In the genomic region with DNA sequence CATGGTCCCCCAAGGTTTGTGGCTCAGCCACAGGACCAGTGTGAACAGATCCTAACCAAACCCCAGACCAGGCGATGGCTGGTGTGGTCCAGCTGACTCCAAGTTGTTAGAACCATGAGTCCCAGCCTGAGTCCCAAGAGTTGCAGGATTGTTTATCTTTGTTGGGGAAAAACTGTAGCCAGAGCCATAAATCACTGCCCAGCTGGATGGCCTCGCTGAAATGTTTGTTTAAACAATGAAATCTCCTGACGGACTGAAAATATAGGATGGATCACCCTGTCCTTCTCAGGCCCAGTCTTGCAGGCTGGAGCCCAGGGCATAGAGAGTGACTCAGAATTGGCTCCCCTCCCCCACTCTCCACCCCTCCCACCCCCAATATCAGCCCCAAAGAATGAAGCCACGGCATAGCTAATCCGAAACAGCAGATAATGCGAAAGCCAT, we compare ENCODE assay signal across 12 cellular contexts. TPM values are rescaled to one million over a fixed set of nuclear protein-coding genes. Genes with fewer than 3 reads are reported as not detected.
DNase-seq lines count a peak whose midpoint lies in the region; ATAC-seq and TF ChIP-seq lines count a peak whose summit lies in the region.
"Had no signal": no experiment of that assay in that cellular context is flagged by ENCODE, and none has a peak within 500 bp of the region (broad histone marks: within the 10 kb centered on the region; RNA-seq: fewer than 3 reads in every experiment).

No MANE protein-coding gene starts in this region.

- WGBS in gastroesophageal sphincter (ENCODE audit: low coverage in 1 of 2), 2 donors, result 23 to 37% methylated on average over 3 to 6 of the region's 6 CpGs
- WGBS in endodermal cell (ENCODE audit: insufficient coverage in 1 of 2, insufficient read length in 1 of 2), 2 experiments, result 86 to 89% methylated on average over 2 to 6 of the region's 6 CpGs

- peaks cover 26% of the 10 kb centered on the region for H3K27me3 Mint-ChIP-seq in endodermal cell (ENCODE audit: insufficient read depth)

- H3K36me3 Mint-ChIP-seq in endodermal cell (ENCODE audit: low read depth), result no peaks in the 10 kb centered on the region

- H3K27ac ChIP-seq in SJCRH30 (peak overlapping the region; percentile 48; the same call in 1 of the 2 replicates), gastroesophageal sphincter (peak overlapping the region; percentile 52 to 71 (median 63)), gastrocnemius medialis (peak overlapping the region in 3 of 4 donors; percentile 27 to 55 (median 42)), endodermal cell (ENCODE audit: low read depth, low read length) (no peak overlapping the region)

- no peaks in the 10 kb centered on the region for H3K9me3 Mint-ChIP-seq in endodermal cell
- H3K9me3 Mint-ChIP-seq: activated T-cell treated with anti-CD3 and anti-CD28 coated beads, Interleukin-2, amount 50 U/mL, for 4 hours had no signal

- no peak for TF ChIP-seq POLR2A in gastroesophageal sphincter (IDR thresholded peaks at IDR 0.05)
- TF ChIP-seq POLR2A in gastrocnemius medialis (IDR thresholded peaks at IDR 0.05), result no peak

- H3K4me3 Mint-ChIP-seq in endodermal cell, result no peak overlapping the region
- H3K4me3 Mint-ChIP-seq: activated T-cell treated with anti-CD3 and anti-CD28 coated beads, Interleukin-2, amount 50 U/mL, for 4 hours had no signal

- H3K4me1 ChIP-seq in SJCRH30 (peaks cover 45% of the 10 kb centered on the region), gastroesophageal sphincter (peaks cover 12 to 38% (median 19%) of the 10 kb centered on the region in 3 donors), gastrocnemius medialis (peaks cover 5 to 8% of the 10 kb centered on the region in 2 donors), endodermal cell (ENCODE audit: control insufficient read depth, insufficient read depth, low read length) (no peaks in the 10 kb centered on the region)

- TF ChIP-seq CTCF in gastroesophageal sphincter (IDR thresholded peaks at IDR 0.05) (no peak), gastrocnemius medialis (IDR thresholded peaks at IDR 0.05 in 4 of 5, conservative IDR thresholded peaks at IDR 0.05 in 1 of 5) (no peak), endodermal cell (conservative IDR thresholded peaks at IDR 0.05) (no peak), GM20000 (IDR thresholded peaks at IDR 0.05; ENCODE audit: extremely low read depth, missing control alignments) (no peak)

- DNase-seq in EH (ENCODE audit: low read depth) (peak; percentile 82), SJCRH30 (peak; percentile 80 to 81), gastrocnemius medialis (peak; percentile 59 to 69), NCI-H2196 (lab: John Stamatoyannopoulos, UW; ENCODE audit: unreplicated experiment) (no peak), endodermal cell (no peak), GM20000 (ENCODE audit: low spot score) (no peak)
- DNase-seq: activated T-cell treated with anti-CD3 and anti-CD28 coated beads, Interleukin-2, amount 50 U/mL, for 4 hours; Calu3; hypothalamus; NCI-H146 had no signal

- peak; percentile 75 for ATAC-seq in gastroesophageal sphincter
- ATAC-seq in gastrocnemius medialis, result peak; percentile 47 to 53
- ATAC-seq in HG02852 (IDR thresholded peaks at IDR 0.05; ENCODE audit: unreplicated experiment), result no peak
- ATAC-seq: activated T-cell treated with anti-CD3 and anti-CD28 coated beads, Interleukin-2, amount 50 U/mL, for 4 hours had no signal

- no peak overlapping the region for H3K9ac ChIP-seq in endodermal cell (ENCODE audit: extremely low read depth, low read length, poor library complexity, severe bottlenecking)

- H3K27ac Mint-ChIP-seq in endodermal cell, result no peak overlapping the region

- peaks cover 7% of the 10 kb centered on the region for H3K4me1 Mint-ChIP-seq in endodermal cell

- TF ChIP-seq EP300 in gastroesophageal sphincter (IDR thresholded peaks at IDR 0.05), result no peak

- H3K4me3 ChIP-seq in SJCRH30, result no peak overlapping the region
- no peak overlapping the region for H3K4me3 ChIP-seq in gastroesophageal sphincter
- no peak overlapping the region for H3K4me3 ChIP-seq in gastrocnemius medialis
- no peak overlapping the region for H3K4me3 ChIP-seq in endodermal cell (ENCODE audit: low read length)

- H3K9me3 ChIP-seq in SJCRH30 (replicated peaks) (no peaks in the 10 kb centered on the region; the same call in 1 of the 2 replicates), gastroesophageal sphincter (no peaks in the 10 kb centered on the region), gastrocnemius medialis (no peaks in the 10 kb centered on the region), endodermal cell (ENCODE audit: control insufficient read depth, low read length) (no peaks in the 10 kb centered on the region)

- in situ Hi-C loops in gastrocnemius medialis (cut with MboI; ENCODE audit: low sequenced_read_pairs in 4 of 4), result loop anchor here in 1 of 4 donors (5.0 kb wide), 1 partner anchor 212 kb away; no protein-coding TSS in a partner anchor

- no peaks in the 10 kb centered on the region for H3K36me3 ChIP-seq in SJCRH30
- no peaks in the 10 kb centered on the region for H3K36me3 ChIP-seq in gastroesophageal sphincter
- no peaks in the 10 kb centered on the region for H3K36me3 ChIP-seq in gastrocnemius medialis
- H3K36me3 ChIP-seq in endodermal cell (ENCODE audit: control insufficient read depth, insufficient read depth, low read length), result no peaks in the 10 kb centered on the region

- H3K27me3 ChIP-seq in SJCRH30, result no peaks in the 10 kb centered on the region
- H3K27me3 ChIP-seq in gastroesophageal sphincter, result no peaks in the 10 kb centered on the region
- no peaks in the 10 kb centered on the region for H3K27me3 ChIP-seq in gastrocnemius medialis
- H3K27me3 ChIP-seq in endodermal cell (ENCODE audit: control insufficient read depth, insufficient read depth, low read length, poor library complexity, severe bottlenecking), result peaks cover 3% of the 10 kb centered on the region

- intact Hi-C loops in gastrocnemius medialis (cut with DNase I; ENCODE audit: low total_unique reads), result no loop called here

RNA-seq across cellular contexts. Expression of a gene that starts 36.4 kb away (rescaled TPM):
- 361 and 363 TPM in 2 replicates for total RNA-seq in SJCRH30 (2014; rRNA removed; shearing (Covaris generic))
- total RNA-seq in gastroesophageal sphincter (100 to 1,000 TPM in 3 of 4 donors, 10 to 100 TPM in 1; 89.0 to 277 (median 194) TPM), gastrocnemius medialis (100 to 1,000 TPM; 152 to 246 (median 186) TPM), endodermal cell (100 to 1,000 TPM in 1 of 2 donors, 10 to 100 TPM in 1; 85.3 to 105 TPM)
- polyA plus RNA-seq in endodermal cell (2013, experiment 1 of 2), result 124 TPM
- 112 TPM for polyA plus RNA-seq in endodermal cell (2013, experiment 2 of 2)

Comparison
In these comparisons a context has a peak if more than half of its experiments do, and no peak if none do; other contexts are left out.
1. DNase-seq: peak in EH (single experiment), SJCRH30 (2 of 2) and gastrocnemius medialis (2 of 2); none in NCI-H2196 (single experiment), endodermal cell (single experiment) and GM20000 (single experiment).